Comparison of ENCODE assay signal across 8 cellular contexts in the genomic region with DNA sequence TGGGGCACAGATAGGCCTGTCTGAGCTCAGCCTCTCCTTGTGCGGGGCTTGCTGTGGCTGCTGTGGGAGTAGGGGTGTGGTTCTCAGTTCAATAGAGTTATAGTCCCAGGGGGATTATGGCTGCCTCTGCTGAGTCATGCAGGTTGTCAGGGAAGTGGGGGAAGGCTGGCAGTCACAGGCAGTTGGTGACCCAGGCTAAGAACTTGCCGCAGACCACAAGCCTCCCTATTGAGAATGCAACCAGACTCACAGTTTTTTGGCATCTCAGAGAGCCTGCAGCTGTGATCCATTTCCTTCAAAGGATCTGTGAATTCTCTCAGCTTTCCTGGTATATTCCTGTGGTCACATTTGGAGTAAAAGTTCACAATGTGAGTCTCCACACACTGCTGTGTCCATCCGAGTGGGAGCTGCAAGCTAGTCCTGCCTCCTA.
DNase-seq lines count a peak whose midpoint lies in the region; ATAC-seq and TF ChIP-seq lines count a peak whose summit lies in the region.

No MANE protein-coding gene starts in this region.

- ATAC-seq in GM21737 (IDR thresholded peaks at IDR 0.05; ENCODE audit: unreplicated experiment): peak; percentile 98

- H3K36me3 ChIP-seq in GM06990 (ENCODE audit: control insufficient read depth, insufficient read depth, low read length): no peaks in the 10 kb centered on the region

- in situ Hi-C loops in astrocyte of the spinal cord (cut with HindIII; ENCODE audit: low sequenced_read_pairs): no loop called here

- H3K4me3 ChIP-seq in GM06990 (replicated peaks; ENCODE audit: low read depth, low read length) (no peak overlapping the region), astrocyte of the spinal cord (ENCODE audit: low read depth, low read length) (no peak overlapping the region)

- DNase-seq in GM06990 (ENCODE audit: extremely low read depth, insufficient read length) (peak; percentile 22), Kasumi-1 (lab: John Stamatoyannopoulos, UW) (peak; percentile 77 to 81), astrocyte of the spinal cord (ENCODE audit: low read depth, low spot score) (peak; percentile 95), stromal cell of bone marrow (ENCODE audit: low read depth) (peak; percentile 82), cerebellar nuclear complex (lab: John Stamatoyannopoulos, UW) (no peak), GM10266 (ENCODE audit: extremely low spot score) (no peak), Ammon's horn (ENCODE audit: low spot score) (no peak)

- TF ChIP-seq CTCF in GM06990 (IDR thresholded peaks at IDR 0.05; ENCODE audit: insufficient read depth, low read length, poor library complexity, severe bottlenecking) (no peak), astrocyte of the spinal cord (IDR thresholded peaks at IDR 0.05; ENCODE audit: low read depth, low read length) (peak; percentile 7), GM10266 (IDR thresholded peaks at IDR 0.05; ENCODE audit: control insufficient read depth, insufficient read depth, low read depth, missing control alignments) (no peak)

- H3K27me3 ChIP-seq in GM06990 (replicated peaks; ENCODE audit: control insufficient read depth, insufficient read depth, low read length): no peaks in the 10 kb centered on the region

Comparison
In these comparisons a context has a peak if more than half of its experiments do, and no peak if none do; other contexts are left out.
1. DNase-seq: peak in GM06990 (single experiment), Kasumi-1 (2 of 2), astrocyte of the spinal cord (single experiment) and stromal cell of bone marrow (single experiment); none in cerebellar nuclear complex (0 of 2), GM10266 (single experiment) and Ammon's horn (single experiment).